Comparison of ENCODE assay signal across 8 cellular contexts in genomic region chr3:72255736-72256559, GRCh38.
DNase-seq lines count a peak whose midpoint lies in the region; ATAC-seq and TF ChIP-seq lines count a peak whose summit lies in the region.

No MANE protein-coding gene starts in this region.

- peaks cover 9% of the 10 kb centered on the region for H3K9me3 Mint-ChIP-seq in activated CD8-positive, alpha-beta T cell treated with anti-CD3 and anti-CD28 coated beads for 36 hours

- H3K27ac ChIP-seq in right cardiac atrium (ENCODE audit: low read length): no peak overlapping the region

- H3K4me1 ChIP-seq in right cardiac atrium (ENCODE audit: control insufficient read depth, insufficient read depth, low read length): peaks cover 2% of the 10 kb centered on the region

- no peak for ATAC-seq in activated CD8-positive, alpha-beta T cell treated with anti-CD3 and anti-CD28 coated beads for 36 hours
- peak; percentile 49 to 52 for ATAC-seq in right cardiac atrium
- ATAC-seq in stimulated activated naive CD8-positive, alpha-beta T cell treated with anti-CD3 and anti-CD28 coated beads, Interleukin-15, Interleukin-2, amounts not matched to agents 100 U/mL and 50 U/mL, for 24 hours: peak; percentile 5
- no peak for ATAC-seq in GM21528 (IDR thresholded peaks at IDR 0.05; ENCODE audit: low FRiP score, unreplicated experiment)

- intact Hi-C loops in activated CD8-positive, alpha-beta T cell treated with anti-CD3 and anti-CD28 coated beads for 36 hours (cut with micrococcal nuclease): no loop called here
- intact Hi-C loops in right cardiac atrium (cut with DNase I): no loop called here

- 34% methylated on average over 14 of the region's 14 CpGs for WGBS in right cardiac atrium

- 0 out of 3 replicates have a peak, but pooled peaks have one; percentile 4 for TF ChIP-seq CTCF in GM12872 (IDR thresholded peaks at IDR 0.05; ENCODE audit: insufficient read depth, low read depth, low read length)
- no peak for TF ChIP-seq CTCF in activated CD8-positive, alpha-beta T cell treated with anti-CD3 and anti-CD28 coated beads for 36 hours (IDR thresholded peaks at IDR 0.05)

- DNase-seq in NCI-H1417 (lab: John Stamatoyannopoulos, UW) (peak; percentile 43 to 96 (median 86)), right cardiac atrium (peak; percentile 36 to 68 (median 68)), islet precursor cell (no peak), SKM-1 treated with dmso at 0.1 percent for 144 hours (lab: John Stamatoyannopoulos, UW; ENCODE audit: unreplicated experiment) (no peak)
- DNase-seq in activated CD8-positive, alpha-beta T cell treated with anti-CD3 and anti-CD28 coated beads for 36 hours: peak; percentile 43
- DNase-seq in stimulated activated naive CD8-positive, alpha-beta T cell treated with anti-CD3 and anti-CD28 coated beads, Interleukin-15, Interleukin-2, amounts not matched to agents 100 U/mL and 50 U/mL, for 24 hours: peak; percentile 29

- peaks cover 7% of the 10 kb centered on the region for H3K36me3 Mint-ChIP-seq in activated CD8-positive, alpha-beta T cell treated with anti-CD3 and anti-CD28 coated beads for 36 hours (ENCODE audit: low read depth)

- CTCF ChIA-PET in activated CD8-positive, alpha-beta T cell treated with anti-CD3 and anti-CD28 coated beads for 36 hours (lab: Charles Lee): interaction anchor here (1.2 to 1.7 kb wide), 2 partner anchors 20 to 29 kb away, joined by 3 to 4 read pairs; no protein-coding TSS in a partner anchor

- no peaks in the 10 kb centered on the region for H3K27me3 Mint-ChIP-seq in activated CD8-positive, alpha-beta T cell treated with anti-CD3 and anti-CD28 coated beads for 36 hours

- H3K27me3 ChIP-seq in right cardiac atrium (ENCODE audit: control insufficient read depth, insufficient read depth): no peaks in the 10 kb centered on the region

- H3K27ac Mint-ChIP-seq in activated CD8-positive, alpha-beta T cell treated with anti-CD3 and anti-CD28 coated beads for 36 hours: peak overlapping the region; percentile 35

- H3K9me3 ChIP-seq in right cardiac atrium (ENCODE audit: control insufficient read depth, low read length): no peaks in the 10 kb centered on the region

- POLR2A ChIA-PET in activated CD8-positive, alpha-beta T cell treated with anti-CD3 and anti-CD28 coated beads for 36 hours (lab: Charles Lee): interaction anchor here (1.6 kb wide), 1 partner anchor 48 kb away, joined by 3 read pairs; no protein-coding TSS in a partner anchor

- no peak overlapping the region for H3K4me3 Mint-ChIP-seq in activated CD8-positive, alpha-beta T cell treated with anti-CD3 and anti-CD28 coated beads for 36 hours

- peaks cover 33% of the 10 kb centered on the region for H3K4me1 Mint-ChIP-seq in activated CD8-positive, alpha-beta T cell treated with anti-CD3 and anti-CD28 coated beads for 36 hours (ENCODE audit: low read depth)

- no peak overlapping the region for H3K4me3 ChIP-seq in right cardiac atrium (ENCODE audit: low read length)

Comparison
In these comparisons a context has a peak if more than half of its experiments do, and no peak if none do; other contexts are left out.
1. DNase-seq: peak in NCI-H1417 (3 of 3), activated CD8-positive, alpha-beta T cell treated with anti-CD3 and anti-CD28 coated beads for 36 hours (single experiment), right cardiac atrium (3 of 3) and stimulated activated naive CD8-positive, alpha-beta T cell treated with anti-CD3 and anti-CD28 coated beads, Interleukin-15, Interleukin-2, amounts not matched to agents 100 U/mL and 50 U/mL, for 24 hours (single experiment); none in islet precursor cell (single experiment) and SKM-1 treated with dmso at 0.1 percent for 144 hours (single experiment).
2. ATAC-seq: peak in right cardiac atrium (2 of 2) and stimulated activated naive CD8-positive, alpha-beta T cell treated with anti-CD3 and anti-CD28 coated beads, Interleukin-15, Interleukin-2, amounts not matched to agents 100 U/mL and 50 U/mL, for 24 hours (single experiment); none in activated CD8-positive, alpha-beta T cell treated with anti-CD3 and anti-CD28 coated beads for 36 hours (single experiment) and GM21528 (single experiment).